In the genomic region with DNA sequence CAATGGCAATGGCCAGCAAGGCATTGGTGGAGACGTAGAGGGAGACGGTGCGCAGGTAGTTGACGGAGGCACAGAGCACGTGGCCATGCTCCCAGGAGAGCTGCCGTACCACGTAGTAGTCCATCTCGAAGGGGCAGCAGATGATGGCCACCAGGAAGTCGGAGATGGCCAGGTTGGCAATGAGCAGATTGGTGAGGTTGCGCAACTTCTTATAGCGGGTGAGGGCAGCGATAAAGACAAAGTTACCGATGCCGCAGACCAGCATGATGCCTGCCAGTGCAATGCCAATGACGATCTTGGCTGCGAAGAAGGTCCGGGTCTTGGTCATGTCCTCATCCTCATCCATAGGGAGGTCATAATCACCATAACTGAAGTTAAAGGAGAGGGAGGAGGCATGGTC, we compare ENCODE assay signal across 28 cellular contexts. TPM values are rescaled to one million over a fixed set of nuclear protein-coding genes. Genes with fewer than 3 reads are reported as not detected.
A peak's percentile ranks its signal among the peaks of the same experiment; 100 is the strongest.
DNase-seq lines count a peak whose midpoint lies in the region; ATAC-seq, FAIRE-seq and TF ChIP-seq lines count a peak whose summit lies in the region.
"Had no signal": no experiment of that assay in that cellular context is flagged by ENCODE, and none has a peak within 500 bp of the region (broad histone marks: within the 10 kb centered on the region; RNA-seq: fewer than 3 reads in every experiment).

No MANE protein-coding gene starts in this region.

- no peak overlapping the region for H2BK5ac ChIP-seq in mesenchymal stem cell (ENCODE audit: low read depth, low read length, poor library complexity, severe bottlenecking)

- H3K14ac ChIP-seq in mesenchymal stem cell (ENCODE audit: low read length in 2 of 2) = no peak overlapping the region

- CTCF ChIA-PET in HepG2 (lab: Yijun Ruan, JAX; ENCODE audit: low intra/inter-chr PET ratio, low total read pairs) = no interaction called here
- CTCF ChIA-PET in K562 (lab: Yijun Ruan, JAX; ENCODE audit: low intra/inter-chr PET ratio) = no interaction called here

- no peak overlapping the region for H4K8ac ChIP-seq in mesenchymal stem cell (ENCODE audit: low read length)

- in situ Hi-C loops in HepG2 (cut with HindIII; ENCODE audit: extremely low pct_ligation_motif_present, low pct_unique_long_range_greater_than_20kb) = no loop called here
- in situ Hi-C loops in K562 (cut with MboI) = no loop called here

- no peak overlapping the region for H2BK15ac ChIP-seq in mesenchymal stem cell (ENCODE audit: low read depth, poor library complexity, severe bottlenecking)

- no peak for DNase-seq in HepG2 (ENCODE audit: low spot score)
- no peak for DNase-seq in right lobe of liver
- no peak for DNase-seq in K562 (ENCODE audit: extremely low read depth in 1 of 4, low spot score in 3 of 4)
- DNase-seq in mesenchymal stem cell = no peak
- no peak for DNase-seq in type B pancreatic cell (ENCODE audit: extremely low spot score, unreplicated experiment)
- DNase-seq in tibial artery = no peak
- DNase-seq in MM.1S = no peak
- DNase-seq in NK-92 (lab: John Stamatoyannopoulos, UW; ENCODE audit: unreplicated experiment) = no peak
- DNase-seq: ACHN; AML-193; BE2C; CD4-positive, alpha-beta T cell; CD8-positive, alpha-beta memory T cell; DMS 273 treated with DMSO at 0.1 percent for 48 hours; DMS79; EL; GDM1; GM23248; HFFc6 had no signal

- TF ChIP-seq CTCF in HepG2 (CRISPR knock-in tag; IDR thresholded peaks at IDR 0.05) (no peak), right lobe of liver (IDR thresholded peaks at IDR 0.05) (no peak), K562 (IDR thresholded peaks at IDR 0.05 in 2 of 3, conservative IDR thresholded peaks at IDR 0.05 in 1 of 3; ENCODE audit: insufficient read depth in 2 of 3, low read depth in 1 of 3, low read length in 3 of 3) (no peak), type B pancreatic cell (conservative IDR thresholded peaks at IDR 0.05) (no peak), tibial artery (IDR thresholded peaks at IDR 0.05) (no peak), MM.1S (IDR thresholded peaks at IDR 0.05; ENCODE audit: low read length) (no peak)

- intact Hi-C loops in HepG2 (cut with micrococcal nuclease; ENCODE audit: unreplicated experiment) = no loop called here
- intact Hi-C loops in right lobe of liver (cut with DNase I) = no loop called here
- intact Hi-C loops in K562 (cut with micrococcal nuclease) = no loop called here
- intact Hi-C loops in tibial artery (cut with DNase I; ENCODE audit: low total_unique reads) = no loop called here

- H3K4me3 ChIP-seq in HepG2 (replicated peaks in 1 of 3; ENCODE audit: insufficient read depth in 1 of 3, low read depth in 2 of 3, low read length in 3 of 3) (no peak overlapping the region), right lobe of liver (no peak overlapping the region), K562 (no peak overlapping the region), mesenchymal stem cell (ENCODE audit: insufficient read depth in 1 of 2, low read depth in 1 of 2, low read length in 2 of 2) (no peak overlapping the region), tibial artery (no peak overlapping the region), MM.1S (ENCODE audit: low read length) (no peak overlapping the region)
- H3K4me3 ChIP-seq: BLaER1 treated with 17β-estradiol and CSF1 and Interleukin-3, amounts not matched to agents 10 nM and 100 nM; GM12878; GM23248; HAP-1 had no signal

- H2AK5ac ChIP-seq in mesenchymal stem cell (ENCODE audit: low read length, severe bottlenecking) = no peak overlapping the region

- peak overlapping the region; percentile 14 for H3K4me3 Mint-ChIP-seq in type B pancreatic cell
- H3K4me3 Mint-ChIP-seq: CD4-positive, alpha-beta T cell; HFFc6 had no signal

- H3K79me1 ChIP-seq in mesenchymal stem cell (replicated peaks; ENCODE audit: low read length, poor library complexity, severe bottlenecking) = no peaks in the 10 kb centered on the region

- 69% methylated on average over 17 of the region's 17 CpGs for WGBS in HepG2 (ENCODE audit: low lambda C conversion rate)
- WGBS in right lobe of liver (ENCODE audit: insufficient coverage, low coverage, low lambda C conversion rate, missing lambda C conversion rate) = 70% methylated on average over 8 of the region's 17 CpGs
- WGBS in K562 (ENCODE audit: insufficient coverage, low coverage, missing lambda C conversion rate) = 1% methylated on average over 14 of the region's 17 CpGs
- 92% methylated on average over 17 of the region's 17 CpGs for WGBS in mesenchymal stem cell

- H2AFZ ChIP-seq in HepG2 (ENCODE audit: low read length) (no peak overlapping the region), K562 (ENCODE audit: low read depth, low read length) (no peak overlapping the region), mesenchymal stem cell (ENCODE audit: low read depth, low read length) (no peak overlapping the region), MM.1S (ENCODE audit: low read length) (no peak overlapping the region)
- H2AFZ ChIP-seq: GM23248 had no signal

- H3K27ac ChIP-seq in HepG2 (ENCODE audit: extremely low read length, insufficient read depth, low read length) (no peak overlapping the region), right lobe of liver (no peak overlapping the region), K562 (ENCODE audit: extremely low read depth, low read depth, low read length) (no peak overlapping the region), mesenchymal stem cell (ENCODE audit: low read length, poor library complexity, severe bottlenecking) (no peak overlapping the region), tibial artery (no peak overlapping the region), MM.1S (ENCODE audit: low read length) (no peak overlapping the region)
- H3K27ac ChIP-seq: 22Rv1; BLaER1 treated with 17β-estradiol and CSF1 and Interleukin-3, amounts not matched to agents 10 nM and 100 nM; GM23248 had no signal

- POLR2A ChIA-PET in HepG2 (lab: Yijun Ruan, JAX) (no interaction called here), K562 (lab: Yijun Ruan, JAX) (no interaction called here)

- peaks cover 3% of the 10 kb centered on the region for H3K36me3 Mint-ChIP-seq in type B pancreatic cell
- H3K36me3 Mint-ChIP-seq: CD14-positive monocyte had no signal

- H3K9me3 ChIP-seq in HepG2 (ENCODE audit: low read length) (peaks cover 12% of the 10 kb centered on the region), right lobe of liver (no peaks in the 10 kb centered on the region), K562 (replicated peaks; ENCODE audit: control insufficient read depth, insufficient read depth, low read depth, low read length) (no peaks in the 10 kb centered on the region), mesenchymal stem cell (ENCODE audit: control insufficient read depth, low read length) (peaks cover 3% of the 10 kb centered on the region), tibial artery (peaks cover 0 to 13% (median 0%) of the 10 kb centered on the region in 3 donors), MM.1S (replicated peaks; ENCODE audit: insufficient read depth, low read length) (no peaks in the 10 kb centered on the region)
- H3K9me3 ChIP-seq: BE2C, HAP-1 had no signal

- H2BK120ac ChIP-seq in mesenchymal stem cell (ENCODE audit: low read depth, low read length) = no peak overlapping the region

- peaks cover 10% of the 10 kb centered on the region for H3K9me3 Mint-ChIP-seq in type B pancreatic cell

- H3K4me2 ChIP-seq in HepG2 (ENCODE audit: low read depth, low read length) (no peak overlapping the region), K562 (ENCODE audit: insufficient read depth, low read length) (no peak overlapping the region), mesenchymal stem cell (ENCODE audit: low read length, poor library complexity, severe bottlenecking) (no peak overlapping the region), MM.1S (ENCODE audit: low read depth, low read length) (no peak overlapping the region)
- H3K4me2 ChIP-seq: BLaER1 treated with 17β-estradiol and CSF1 and Interleukin-3, amounts not matched to agents 10 nM and 100 nM had no signal

- no peak overlapping the region for H2BK12ac ChIP-seq in mesenchymal stem cell (ENCODE audit: low read length in 2 of 2)

- FAIRE-seq in HepG2 (lab: Jason Lieb, UNC) (no peak), K562 (lab: Jason Lieb, UNC) (no peak)
- FAIRE-seq: A204.1, D721Med, GM12878, GM19239, H54 had no signal

- TF ChIP-seq RAD21 in HepG2 (CRISPR knock-in tag; IDR thresholded peaks at IDR 0.05) (no peak), K562 (CRISPR knock-in tag; conservative IDR thresholded peaks at IDR 0.05 in 1 of 2, IDR thresholded peaks at IDR 0.05 in 1 of 2) (no peak)

- H3K9me2 ChIP-seq in MM.1S (replicated peaks; ENCODE audit: insufficient read depth, low read length) = no peaks in the 10 kb centered on the region

- H3K9ac ChIP-seq in HepG2 (ENCODE audit: insufficient read depth, low read depth, low read length) = no peak overlapping the region
- no peak overlapping the region for H3K9ac ChIP-seq in K562 (ENCODE audit: insufficient read depth in 1 of 2, low read depth in 2 of 2, low read length in 2 of 2)
- no peak overlapping the region for H3K9ac ChIP-seq in mesenchymal stem cell (ENCODE audit: low read length)
- H3K9ac ChIP-seq in MM.1S (ENCODE audit: low read length) = no peak overlapping the region
- H3K9ac ChIP-seq: BLaER1 treated with 17β-estradiol and CSF1 and Interleukin-3, amounts not matched to agents 10 nM and 100 nM; GM23248 had no signal

- H4K20me1 ChIP-seq in HepG2 (ENCODE audit: insufficient read depth, low read length) (no peaks in the 10 kb centered on the region), K562 (replicated peaks; ENCODE audit: control insufficient read depth, insufficient read depth, low read length) (no peaks in the 10 kb centered on the region), MM.1S (ENCODE audit: insufficient read depth, low read length) (no peaks in the 10 kb centered on the region)
- H4K20me1 ChIP-seq: BLaER1 treated with 17β-estradiol and CSF1 and Interleukin-3, amounts not matched to agents 10 nM and 100 nM had no signal

- H3K79me2 ChIP-seq in HepG2 (ENCODE audit: insufficient read depth, low read length) = no peaks in the 10 kb centered on the region
- no peaks in the 10 kb centered on the region for H3K79me2 ChIP-seq in K562 (ENCODE audit: control insufficient read depth, insufficient read depth, low read length)
- H3K79me2 ChIP-seq in MM.1S (ENCODE audit: low read length) = no peaks in the 10 kb centered on the region

- no peaks in the 10 kb centered on the region for H3K36me3 ChIP-seq in HepG2 (replicated peaks in 1 of 2; ENCODE audit: control insufficient read depth in 1 of 2, insufficient read depth in 2 of 2, low read length in 2 of 2)
- H3K36me3 ChIP-seq in right lobe of liver = no peaks in the 10 kb centered on the region
- no peaks in the 10 kb centered on the region for H3K36me3 ChIP-seq in K562 (ENCODE audit: control insufficient read depth, insufficient read depth, low read length)
- H3K36me3 ChIP-seq in mesenchymal stem cell (ENCODE audit: control insufficient read depth in 1 of 2, insufficient read depth in 2 of 2, low read depth in 1 of 2, low read length in 2 of 2) = no peaks in the 10 kb centered on the region
- no peaks in the 10 kb centered on the region for H3K36me3 ChIP-seq in tibial artery
- H3K36me3 ChIP-seq in MM.1S (replicated peaks; ENCODE audit: insufficient read depth, low read length) = no peaks in the 10 kb centered on the region
- H3K36me3 ChIP-seq: BE2C, HAP-1 had no signal

- H3K4ac ChIP-seq in mesenchymal stem cell (ENCODE audit: low read depth in 1 of 2, low read length in 2 of 2) = no peak overlapping the region

- H3F3A ChIP-seq in MM.1S (ENCODE audit: insufficient read depth, low read length) = no peaks in the 10 kb centered on the region

- H3K4me1 ChIP-seq in HepG2 (ENCODE audit: insufficient read depth, low read length) = no peaks in the 10 kb centered on the region
- no peaks in the 10 kb centered on the region for H3K4me1 ChIP-seq in right lobe of liver
- no peaks in the 10 kb centered on the region for H3K4me1 ChIP-seq in K562 (replicated peaks in 1 of 2; ENCODE audit: control insufficient read depth in 2 of 2, insufficient read depth in 2 of 2, low read length in 2 of 2)
- peaks cover 9% of the 10 kb centered on the region for H3K4me1 ChIP-seq in mesenchymal stem cell (ENCODE audit: control insufficient read depth, insufficient read depth, low read depth, low read length)
- H3K4me1 ChIP-seq in tibial artery = peaks cover 0 to 12% (median 0%) of the 10 kb centered on the region in 4 donors
- H3K4me1 ChIP-seq in MM.1S (ENCODE audit: low read length) = no peaks in the 10 kb centered on the region
- H3K4me1 ChIP-seq: BE2C; BLaER1 treated with 17β-estradiol and CSF1 and Interleukin-3, amounts not matched to agents 10 nM and 100 nM; HAP-1 had no signal

- peaks cover 3% of the 10 kb centered on the region for H3K4me1 Mint-ChIP-seq in type B pancreatic cell (ENCODE audit: unreplicated experiment)

- peak overlapping the region; percentile 41 for H4K91ac ChIP-seq in mesenchymal stem cell (ENCODE audit: low read length)

- H3K23ac ChIP-seq in mesenchymal stem cell (ENCODE audit: low read length in 2 of 2) = no peak overlapping the region

- TF ChIP-seq EP300 in HepG2 (IDR thresholded peaks at IDR 0.05; ENCODE audit: low read depth in 2 of 2, low read length in 2 of 2) (no peak), HepG2 (CRISPR knock-in tag; IDR thresholded peaks at IDR 0.05; ENCODE audit: borderline replicate concordance) (no peak), K562 (IDR thresholded peaks at IDR 0.05; ENCODE audit: low read length) (no peak)

- no peak for ATAC-seq in HepG2
- ATAC-seq in right lobe of liver = no peak
- no peak for ATAC-seq in K562
- ATAC-seq: GM12878 had no signal

- H3K9me1 ChIP-seq in K562 (ENCODE audit: control insufficient read depth, insufficient read depth, low read length) = no peaks in the 10 kb centered on the region

- TF ChIP-seq POLR2A in HepG2 (IDR thresholded peaks at IDR 0.05; ENCODE audit: insufficient read depth in 1 of 2, low read depth in 2 of 2, low read length in 2 of 2) (no peak), right lobe of liver (IDR thresholded peaks at IDR 0.05) (no peak), K562 (conservative IDR thresholded peaks at IDR 0.05) (no peak)

- BruUV-seq in HepG2 (replicated peaks; lab: Mats Ljungman, UMichigan) (no TSS peak), K562 (replicated peaks; lab: Mats Ljungman, UMichigan) (no TSS peak)

- no peak overlapping the region for H3K18ac ChIP-seq in mesenchymal stem cell (ENCODE audit: low read depth in 1 of 2, low read length in 2 of 2)

- peaks cover 65% of the 10 kb centered on the region for H3K27me3 Mint-ChIP-seq in type B pancreatic cell

- no peak overlapping the region for H3K27ac Mint-ChIP-seq in type B pancreatic cell
- H3K27ac Mint-ChIP-seq: CD4-positive, alpha-beta T cell; HFFc6 had no signal

- H3K27me3 ChIP-seq in HepG2 (ENCODE audit: control insufficient read depth in 1 of 2, insufficient read depth in 2 of 2, low read length in 2 of 2) (peaks cover 20 to 46% of the 10 kb centered on the region in 2 experiments), right lobe of liver (no peaks in the 10 kb centered on the region), K562 (ENCODE audit: control insufficient read depth in 2 of 2, insufficient read depth in 2 of 2, low read length in 2 of 2) (peaks cover 0 to 25% of the 10 kb centered on the region in 2 experiments; a peak in 3 of 5 replicates), mesenchymal stem cell (ENCODE audit: control insufficient read depth in 1 of 2, insufficient read depth in 1 of 2, low read length in 2 of 2) (peaks cover 42 to 50% of the 10 kb centered on the region in 2 experiments), tibial artery (peaks cover 0 to 46% of the 10 kb centered on the region in 2 donors), MM.1S (replicated peaks; ENCODE audit: insufficient read depth, low read length) (peaks cover 11% of the 10 kb centered on the region)
- H3K27me3 ChIP-seq: BLaER1 treated with 17β-estradiol and CSF1 and Interleukin-3, amounts not matched to agents 10 nM and 100 nM had no signal

RNA-seq across cellular contexts. Expression of gene PROKR2, which starts 2.8 kb away (rescaled TPM):
- total RNA-seq in HepG2 (2016; rRNA removed; fragmentation: Illumina TruSeq; extraction: Trizol) (not detected in 2 replicates), right lobe of liver (not detected), K562 (2014; rRNA removed) (not detected in 2 replicates), K562 (2014; rRNA removed; fragmentation: Illumina TruSeq; extraction: Trizol) (not detected in 2 replicates), K562 (2015; rRNA removed; fragmentation: Illumina TruSeq; extraction: Trizol) (not detected in 2 replicates), K562 (2021) (not detected in 2 replicates), type B pancreatic cell (ENCODE audit: low replicate concordance) (4.8 and 5.9 TPM in 2 replicates)
- total RNA-seq in HepG2 (2016; cell fraction: cytosol; rRNA removed; fragmentation: Illumina TruSeq; extraction: Trizol; ENCODE audit: low read depth) = not detected in 2 replicates
- not detected in 2 replicates for total RNA-seq in HepG2 (2016; cell fraction: insoluble cytoplasmic fraction; rRNA removed; fragmentation: Illumina TruSeq; extraction: Trizol)
- not detected in 2 replicates for total RNA-seq in HepG2 (2016; cell fraction: membrane; rRNA removed; fragmentation: Illumina TruSeq; extraction: Trizol)
- total RNA-seq in HepG2 (2016; cell fraction: nucleus; rRNA removed; fragmentation: Illumina TruSeq; extraction: Trizol) = not detected in 2 replicates
- polyA plus RNA-seq in HepG2 (2011; rRNA removed) (not detected in 2 replicates), K562 (2011; rRNA removed) (not detected in 2 replicates), K562 (2014; fragmentation: Illumina TruSeq; extraction: Trizol) (not detected in 2 replicates), K562 (2014; fragmentation: Nextera tagmentation; extraction: Ambion mirVana) (not detected), K562 (2014; rRNA removed) (not detected in 2 replicates)
- not detected in 2 replicates for polyA plus RNA-seq in HepG2 (2011; cell fraction: cytosol; rRNA removed)
- not detected in 2 replicates for polyA plus RNA-seq in HepG2 (2011; cell fraction: nucleus; rRNA removed)
- polyA plus RNA-seq in HepG2 (2012) = not detected in 2 replicates
- not detected in 2 replicates for polyA plus RNA-seq in HepG2 (2016; cell fraction: cytosol; fragmentation: Illumina TruSeq; extraction: Trizol; ENCODE audit: low read depth)
- not detected in 2 replicates for polyA plus RNA-seq in HepG2 (2016; cell fraction: insoluble cytoplasmic fraction; fragmentation: Illumina TruSeq; extraction: Trizol; ENCODE audit: low read depth)
- polyA plus RNA-seq in HepG2 (2016; cell fraction: membrane; fragmentation: Illumina TruSeq; extraction: Trizol; ENCODE audit: low read depth) = not detected in 2 replicates
- not detected in 2 replicates for polyA plus RNA-seq in HepG2 (2016; cell fraction: nucleus; fragmentation: Illumina TruSeq; extraction: Trizol; ENCODE audit: insufficient read depth, low read depth)
- not detected in 2 replicates for polyA minus RNA-seq in HepG2 (2011; rRNA and poly(A)+ RNA removed; ENCODE audit: low replicate concordance)
- not detected in 2 replicates for polyA minus RNA-seq in HepG2 (2011; cell fraction: cytosol; rRNA and poly(A)+ RNA removed)
- not detected in 2 replicates for polyA minus RNA-seq in HepG2 (2011; cell fraction: nucleus; rRNA and poly(A)+ RNA removed)
- total RNA-seq in K562 (2011; cell fraction: chromatin; rRNA removed; ENCODE audit: low replicate concordance) = not detected in 2 replicates
- total RNA-seq in K562 (2011; cell fraction: nucleolus; rRNA removed) = not detected in 2 replicates
- total RNA-seq in K562 (2011; cell fraction: nucleoplasm; rRNA removed) = not detected in 2 replicates
- polyA plus RNA-seq in K562 (2011; cell fraction: cytosol; rRNA removed) = not detected in 2 replicates
- polyA plus RNA-seq in K562 (2011; cell fraction: nucleus; rRNA removed) = not detected in 2 replicates
- polyA plus RNA-seq in K562 (2012) = not detected in 2 replicates
- not detected in 2 replicates for polyA minus RNA-seq in K562 (2011; rRNA and poly(A)+ RNA removed)
- not detected in 2 replicates for polyA minus RNA-seq in K562 (2011; cell fraction: cytosol; rRNA and poly(A)+ RNA removed)
- polyA minus RNA-seq in K562 (2011; cell fraction: nucleus; rRNA and poly(A)+ RNA removed) = not detected in 2 replicates
- not detected for polyA plus RNA-seq in mesenchymal stem cell (2013, experiment 1 of 2)
- polyA plus RNA-seq in mesenchymal stem cell (2013, experiment 2 of 2) = not detected
- total RNA-seq: CD4-positive, alpha-beta T cell; GM12878; GM23248; HFFc6 had no signal
- polyA plus RNA-seq: CD14-positive monocyte, GM12878, GM23248 had no signal

Comparison
In these comparisons a context has a peak if more than half of its experiments do, and no peak if none do; other contexts are left out.
1. Of the 241 proteins assayed by ChIP-seq in both HepG2 and K562: peak only in HepG2: none; only in K562: none; in both: CEBPB and CEBPG; in neither: 239.